ENCODE assay signal across 15 cellular contexts in the genomic region with DNA sequence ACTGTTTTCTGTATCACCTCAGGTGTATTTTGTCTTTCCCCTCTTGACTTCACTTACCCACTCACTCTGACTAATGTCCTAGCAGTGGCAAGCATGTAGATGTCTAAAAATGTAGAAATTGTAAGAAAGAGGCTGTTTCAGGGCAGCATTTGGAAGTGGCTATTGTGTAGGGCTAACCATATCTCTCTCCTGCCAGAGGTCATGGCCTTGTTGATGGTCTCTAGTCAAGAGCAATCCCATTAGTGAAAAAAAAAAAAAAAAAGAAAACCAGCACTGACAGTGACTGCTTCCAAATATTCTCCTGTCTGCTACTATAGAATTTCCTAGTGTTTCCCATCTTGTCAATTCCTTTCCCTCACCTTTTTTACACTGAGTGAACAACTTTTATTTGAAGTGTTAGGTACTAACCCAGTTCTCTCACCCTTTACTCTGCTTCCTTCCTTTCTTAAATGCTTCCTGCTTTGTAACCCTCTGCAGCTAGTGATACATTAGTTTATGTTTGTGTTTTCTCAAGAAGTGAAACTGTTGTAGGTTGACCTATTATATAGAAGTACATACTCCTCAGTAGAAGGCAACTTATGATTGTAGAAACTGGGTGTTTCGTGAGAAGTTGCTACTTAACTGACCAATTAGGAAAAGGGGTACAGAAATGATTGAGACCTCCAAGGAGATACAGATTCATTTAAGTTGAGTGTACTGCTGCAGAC.
DNase-seq lines count a peak whose midpoint lies in the region; ATAC-seq and TF ChIP-seq lines count a peak whose summit lies in the region.
"Had no signal": no experiment of that assay in that cellular context is flagged by ENCODE, and none has a peak within 500 bp of the region (broad histone marks: within the 10 kb centered on the region; RNA-seq: fewer than 3 reads in every experiment).

No MANE protein-coding gene starts in this region.

- H2AFZ ChIP-seq in osteoblast (ENCODE audit: low read length), result no peak overlapping the region

- TF ChIP-seq CTCF in osteoblast (IDR thresholded peaks at IDR 0.05; ENCODE audit: extremely low read depth, low read depth, low read length), result no peak

- ATAC-seq in GM18519 (IDR thresholded peaks at IDR 0.05; ENCODE audit: low FRiP score, unreplicated experiment) (peak; percentile 58), GM21390 (IDR thresholded peaks at IDR 0.05; ENCODE audit: unreplicated experiment) (peak; percentile 76), HG02973 (IDR thresholded peaks at IDR 0.05; ENCODE audit: unreplicated experiment) (peak; percentile 90), HG03575 (IDR thresholded peaks at IDR 0.05; ENCODE audit: extremely low read depth, insufficient number of reproducible peaks, low FRiP score, unreplicated experiment) (peak; percentile 64)
- no peak for ATAC-seq in natural killer cell treated with Interleukin-12 subunit alpha and Interleukin-12 subunit beta and Interleukin-15 and Interleukin-18, amount 100 ng/mL, for 72 hours
- ATAC-seq: foreskin keratinocyte, left colon had no signal

- no peaks in the 10 kb centered on the region for H3K36me3 Mint-ChIP-seq in natural killer cell treated with Interleukin-12 subunit alpha and Interleukin-12 subunit beta and Interleukin-15 and Interleukin-18, amount 100 ng/mL, for 72 hours

- no peak overlapping the region for H3K27ac ChIP-seq in osteoblast (ENCODE audit: low read depth, low read length)
- H3K27ac ChIP-seq: foreskin keratinocyte, transverse colon had no signal

- no peak overlapping the region for H3K4me2 ChIP-seq in osteoblast (ENCODE audit: insufficient read depth, low read length)

- H3K4me3 Mint-ChIP-seq in natural killer cell treated with Interleukin-12 subunit alpha and Interleukin-12 subunit beta and Interleukin-15 and Interleukin-18, amount 100 ng/mL, for 72 hours, result no peak overlapping the region
- H3K4me3 Mint-ChIP-seq: dendritic cell treated with granulocyte-macrophage colony-stimulating factor and Interleukin-4, amounts not matched to agents 40 ng/mL and 50 ng/mL, for 4 days; nephron had no signal

- H3K9me3 ChIP-seq in osteoblast (ENCODE audit: low read depth, low read length), result no peaks in the 10 kb centered on the region
- H3K9me3 ChIP-seq: transverse colon had no signal

- H3K27me3 ChIP-seq in osteoblast (ENCODE audit: insufficient read depth, low read length), result no peaks in the 10 kb centered on the region
- H3K27me3 ChIP-seq: foreskin keratinocyte, transverse colon had no signal

- H3K9me3 Mint-ChIP-seq in natural killer cell treated with Interleukin-12 subunit alpha and Interleukin-12 subunit beta and Interleukin-15 and Interleukin-18, amount 100 ng/mL, for 72 hours, result no peaks in the 10 kb centered on the region
- H3K9me3 Mint-ChIP-seq: dendritic cell treated with granulocyte-macrophage colony-stimulating factor and Interleukin-4, amounts not matched to agents 40 ng/mL and 50 ng/mL, for 4 days; nephron had no signal

- H3K4me1 Mint-ChIP-seq in natural killer cell treated with Interleukin-12 subunit alpha and Interleukin-12 subunit beta and Interleukin-15 and Interleukin-18, amount 100 ng/mL, for 72 hours (ENCODE audit: low read depth in 2 of 2), result no peaks in the 10 kb centered on the region
- H3K4me1 Mint-ChIP-seq: nephron had no signal

- H3K27me3 Mint-ChIP-seq in natural killer cell treated with Interleukin-12 subunit alpha and Interleukin-12 subunit beta and Interleukin-15 and Interleukin-18, amount 100 ng/mL, for 72 hours, result no peaks in the 10 kb centered on the region
- H3K27me3 Mint-ChIP-seq: dendritic cell treated with granulocyte-macrophage colony-stimulating factor and Interleukin-4, amounts not matched to agents 40 ng/mL and 50 ng/mL, for 4 days had no signal

- no peak overlapping the region for H3K4me3 ChIP-seq in osteoblast (ENCODE audit: insufficient read depth, low read length)
- H3K4me3 ChIP-seq: transverse colon had no signal

- H3K27ac Mint-ChIP-seq in natural killer cell treated with Interleukin-12 subunit alpha and Interleukin-12 subunit beta and Interleukin-15 and Interleukin-18, amount 100 ng/mL, for 72 hours, result no peak overlapping the region
- H3K27ac Mint-ChIP-seq: dendritic cell treated with granulocyte-macrophage colony-stimulating factor and Interleukin-4, amounts not matched to agents 40 ng/mL and 50 ng/mL, for 4 days; nephron had no signal

- no peaks in the 10 kb centered on the region for H3K79me2 ChIP-seq in osteoblast (ENCODE audit: insufficient read depth, low read length)

- no peak for DNase-seq in natural killer cell treated with Interleukin-12 subunit alpha and Interleukin-12 subunit beta and Interleukin-15 and Interleukin-18, amount 100 ng/mL, for 72 hours (ENCODE audit: low spot score)
- DNase-seq in COLO829 (ENCODE audit: low spot score) (no peak), islet precursor cell (no peak), osteoblast (ENCODE audit: insufficient read length, low spot score, missing footprints) (no peak)
- DNase-seq: DMS53, foreskin keratinocyte, left colon, Right ventricle myocardium superior, transverse colon had no signal

- peaks cover 4% of the 10 kb centered on the region for H3K4me1 ChIP-seq in osteoblast (ENCODE audit: insufficient read depth, low read length)
- H3K4me1 ChIP-seq: transverse colon had no signal

- no peaks in the 10 kb centered on the region for H3K36me3 ChIP-seq in osteoblast (ENCODE audit: insufficient read depth, low read length)
- H3K36me3 ChIP-seq: transverse colon had no signal

- no peaks in the 10 kb centered on the region for H4K20me1 ChIP-seq in osteoblast (ENCODE audit: insufficient read depth, low read length)

Comparison
In these comparisons a context has a peak if more than half of its experiments do, and no peak if none do; other contexts are left out.
1. ATAC-seq: peak in GM18519 (single experiment), GM21390 (single experiment), HG02973 (single experiment) and HG03575 (single experiment); none in natural killer cell treated with Interleukin-12 subunit alpha and Interleukin-12 subunit beta and Interleukin-15 and Interleukin-18, amount 100 ng/mL, for 72 hours (0 of 2).